In genomic region chr2:169462896-169463695, GRCh38 we compare ENCODE assay signal across 15 cellular contexts. TPM values are rescaled to one million over a fixed set of nuclear protein-coding genes. Genes with fewer than 3 reads are reported as not detected.
DNase-seq lines count a peak whose midpoint lies in the region; ATAC-seq, FAIRE-seq and TF ChIP-seq lines count a peak whose summit lies in the region.
"Had no signal": no experiment of that assay in that cellular context is flagged by ENCODE, and none has a peak within 500 bp of the region (broad histone marks: within the 10 kb centered on the region; RNA-seq: fewer than 3 reads in every experiment).

No MANE protein-coding gene starts in this region.

- H3K4me1 ChIP-seq in right cardiac atrium (ENCODE audit: control insufficient read depth, insufficient read depth, low read length) (no peaks in the 10 kb centered on the region), right atrium auricular region (no peaks in the 10 kb centered on the region), SK-N-SH (ENCODE audit: control insufficient read depth in 1 of 2, insufficient read depth in 2 of 2, low read depth in 1 of 2, low read length in 1 of 2) (peaks cover 0 to 3% of the 10 kb centered on the region in 2 experiments; a peak in 1 of 4 replicates), foreskin keratinocyte (no peaks in the 10 kb centered on the region)

- H3F3A ChIP-seq in SK-N-SH (replicated peaks; ENCODE audit: insufficient read depth) = peaks cover 9% of the 10 kb centered on the region

- H3K9me2 ChIP-seq in SK-N-SH = no peaks in the 10 kb centered on the region

- no peak overlapping the region for H3K27ac ChIP-seq in right cardiac atrium (ENCODE audit: low read length)
- H3K27ac ChIP-seq in right atrium auricular region = no peak overlapping the region
- H3K27ac ChIP-seq in SK-N-SH (ENCODE audit: low read depth in 2 of 2, low read length in 1 of 2) = peak overlapping the region in 1 of 2 experiments; percentile 56; a peak in 2 of 4 replicates
- H3K27ac ChIP-seq in foreskin keratinocyte = no peak overlapping the region

- H3K9ac ChIP-seq in SK-N-SH = no peak overlapping the region

- H3K27me3 ChIP-seq in right cardiac atrium (ENCODE audit: control insufficient read depth, insufficient read depth) (no peaks in the 10 kb centered on the region), right atrium auricular region (no peaks in the 10 kb centered on the region), SK-N-SH (ENCODE audit: insufficient read depth) (no peaks in the 10 kb centered on the region), foreskin keratinocyte (no peaks in the 10 kb centered on the region)
- H3K27me3 ChIP-seq: tibial nerve had no signal

- WGBS in right cardiac atrium = 42% methylated on average over 4 of the region's 4 CpGs
- WGBS in SK-N-SH (ENCODE audit: low lambda C conversion rate) = 57% methylated on average over 4 of the region's 4 CpGs

- CTCF ChIA-PET in SK-N-SH (lab: Yijun Ruan, JAX) = interaction anchor here (0.8 to 2.0 kb wide), 4 partner anchors 11 to 302 kb away, joined by 3 to 10 read pairs (median 4); partner anchors contain the start of gene BBS5

- FAIRE-seq in urothelium cell line (lab: Jason Lieb, UNC) = no peak
- FAIRE-seq: islet of Langerhans had no signal

- H4K20me1 ChIP-seq in SK-N-SH (ENCODE audit: insufficient read depth) = no peaks in the 10 kb centered on the region

- DNase-seq in right cardiac atrium = no peak
- DNase-seq in right atrium auricular region (ENCODE audit: low spot score) = no peak
- DNase-seq in SK-N-SH = no peak
- peak; percentile 5 to 23 for DNase-seq in foreskin keratinocyte
- DNase-seq in urothelium cell line (ENCODE audit: low spot score) = peak; percentile 13
- DNase-seq in NCI-H2196 treated with DMSO at 0.1 percent for 48 hours (lab: John Stamatoyannopoulos, UW; ENCODE audit: unreplicated experiment) = no peak
- no peak for DNase-seq in NCI-H748 (lab: John Stamatoyannopoulos, UW; ENCODE audit: unreplicated experiment)
- DNase-seq: activated gamma-delta T cell treated with Interleukin-2 at 50 U/mL for 16 hours, C1 segment of cervical spinal cord, NCI-H1930, nucleus accumbens, SHP77 had no signal

- intact Hi-C loops in right cardiac atrium (cut with DNase I) = no loop called here

- H3K4me2 ChIP-seq in SK-N-SH = peak overlapping the region; percentile 48

- POLR2A ChIA-PET in SK-N-SH (lab: Yijun Ruan, JAX) = no interaction called here

- no peaks in the 10 kb centered on the region for H3K9me3 ChIP-seq in right cardiac atrium (ENCODE audit: control insufficient read depth, low read length)
- H3K9me3 ChIP-seq in right atrium auricular region = no peaks in the 10 kb centered on the region
- no peaks in the 10 kb centered on the region for H3K9me3 ChIP-seq in SK-N-SH
- H3K9me3 ChIP-seq: tibial nerve had no signal

- TF ChIP-seq RAD21 in SK-N-SH (IDR thresholded peaks at IDR 0.05; ENCODE audit: low read length) = no peak

- H3K36me3 ChIP-seq in right atrium auricular region (no peaks in the 10 kb centered on the region), SK-N-SH (replicated peaks in 1 of 2; ENCODE audit: control insufficient read depth in 1 of 2, insufficient read depth in 2 of 2, low read length in 1 of 2) (no peaks in the 10 kb centered on the region)
- H3K36me3 ChIP-seq: tibial nerve had no signal

- H3K79me2 ChIP-seq in SK-N-SH (ENCODE audit: insufficient read depth) = no peaks in the 10 kb centered on the region

- no peak for TF ChIP-seq EP300 in SK-N-SH (IDR thresholded peaks at IDR 0.05; ENCODE audit: borderline replicate concordance in 1 of 2, low read depth in 1 of 2, low read length in 1 of 2)

- no peak for TF ChIP-seq CTCF in right atrium auricular region (IDR thresholded peaks at IDR 0.05)
- no peak for TF ChIP-seq CTCF in SK-N-SH (IDR thresholded peaks at IDR 0.05)
- no peak for TF ChIP-seq CTCF in foreskin keratinocyte (conservative IDR thresholded peaks at IDR 0.05)

- H3K4me3 ChIP-seq in right cardiac atrium (ENCODE audit: low read length) (no peak overlapping the region), right atrium auricular region (no peak overlapping the region), SK-N-SH (ENCODE audit: low read depth in 2 of 2, low read length in 1 of 2) (0 out of 4 replicates have a peak overlapping the region, but pooled peaks of 1 of the 2 experiments have one; percentile 23)
- H3K4me3 ChIP-seq: tibial nerve had no signal

- ATAC-seq in right cardiac atrium (peak; percentile 70 to 89), foreskin keratinocyte (peak; percentile 62), GM18517 (IDR thresholded peaks at IDR 0.05; ENCODE audit: unreplicated experiment) (no peak)

- peak overlapping the region; percentile 69; the same call in 1 of the 2 replicates for H2AFZ ChIP-seq in SK-N-SH (ENCODE audit: low read depth)

TF ChIP-seq in SK-N-SH, 30 proteins besides CTCF, POLR2A, EP300 and RAD21:
- TF ChIP-seq FOXM1 (IDR thresholded peaks at IDR 0.05; ENCODE audit: low read depth) (no peak), TEAD4 (IDR thresholded peaks at IDR 0.05; ENCODE audit: borderline replicate concordance, insufficient read depth) (no peak), GABPA (IDR thresholded peaks at IDR 0.05; ENCODE audit: low read depth) (no peak), FOXJ3 (CRISPR knock-in tag; IDR thresholded peaks at IDR 0.05) (no peak), TCF12 (IDR thresholded peaks at IDR 0.05) (no peak), JUND (IDR thresholded peaks at IDR 0.05) (no peak), RXRA (IDR thresholded peaks at IDR 0.05; ENCODE audit: borderline replicate concordance, low read depth) (no peak), IRF3 (IDR thresholded peaks at IDR 0.05; ENCODE audit: low read depth, low read length) (no peak), YY1 (IDR thresholded peaks at IDR 0.05; ENCODE audit: low read depth) (no peak), NFIC (IDR thresholded peaks at IDR 0.05; ENCODE audit: borderline replicate concordance) (no peak)
- TF ChIP-seq, protein P1, sequence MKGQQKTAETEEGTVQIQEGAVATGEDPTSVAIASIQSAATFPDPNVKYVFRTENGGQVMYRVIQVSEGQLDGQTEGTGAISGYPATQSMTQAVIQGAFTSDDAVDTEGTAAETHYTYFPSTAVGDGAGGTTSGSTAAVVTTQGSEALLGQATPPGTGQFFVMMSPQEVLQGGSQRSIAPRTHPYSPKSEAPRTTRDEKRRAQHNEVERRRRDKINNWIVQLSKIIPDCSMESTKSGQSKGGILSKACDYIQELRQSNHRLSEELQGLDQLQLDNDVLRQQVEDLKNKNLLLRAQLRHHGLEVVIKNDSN (IDR thresholded peaks at IDR 0.05; ENCODE audit: borderline replicate concordance, low read depth) = no peak
- TF ChIP-seq, protein P2, sequence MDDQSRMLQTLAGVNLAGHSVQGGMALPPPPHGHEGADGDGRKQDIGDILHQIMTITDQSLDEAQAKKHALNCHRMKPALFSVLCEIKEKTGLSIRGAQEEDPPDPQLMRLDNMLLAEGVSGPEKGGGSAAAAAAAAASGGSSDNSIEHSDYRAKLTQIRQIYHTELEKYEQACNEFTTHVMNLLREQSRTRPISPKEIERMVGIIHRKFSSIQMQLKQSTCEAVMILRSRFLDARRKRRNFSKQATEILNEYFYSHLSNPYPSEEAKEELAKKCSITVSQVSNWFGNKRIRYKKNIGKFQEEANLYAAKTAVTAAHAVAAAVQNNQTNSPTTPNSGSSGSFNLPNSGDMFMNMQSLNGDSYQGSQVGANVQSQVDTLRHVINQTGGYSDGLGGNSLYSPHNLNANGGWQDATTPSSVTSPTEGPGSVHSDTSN (IDR thresholded peaks at IDR 0.05) = no peak

RNA-seq across cellular contexts. Expression of gene BBS5, which starts 16.2 kb away (rescaled TPM):
- total RNA-seq in right cardiac atrium (1 to 10 TPM; 8.3 to 9.6 (median 8.9) TPM), right atrium auricular region (1 to 10 TPM; 4.2 to 7.0 TPM), foreskin keratinocyte (4.9 and 5.6 TPM in 2 replicates)
- polyA plus RNA-seq in right cardiac atrium (8.0 TPM), SK-N-SH (2012; rRNA removed) (3.8 TPM in 2 replicates), foreskin keratinocyte (3.7 and 3.9 TPM in 2 replicates)
- 3.0 and 3.7 TPM in 2 replicates for polyA plus RNA-seq in SK-N-SH (2012; cell fraction: cytosol; rRNA removed)
- 12.4 and 16.1 TPM in 2 replicates for polyA plus RNA-seq in SK-N-SH (2012; cell fraction: nucleus; rRNA removed)

RNA-seq across cellular contexts. Expression of gene KLHL41, which starts 46.4 kb away (rescaled TPM):
- 100 to 1,000 TPM in 1 of 4 donors, 10 to 100 TPM in 3; 82.1 to 165 (median 88.6) TPM for total RNA-seq in right cardiac atrium
- 62.2 TPM for polyA plus RNA-seq in right cardiac atrium
- 100 to 1,000 TPM in 1 of 2 donors, 10 to 100 TPM in 1; 44.0 to 122 TPM for total RNA-seq in right atrium auricular region
- polyA plus RNA-seq in SK-N-SH (2012; rRNA removed) = 0.26 and 0.42 TPM in 2 replicates
- 0.29 and 0.30 TPM in 2 replicates for polyA plus RNA-seq in SK-N-SH (2012; cell fraction: cytosol; rRNA removed)
- polyA plus RNA-seq in SK-N-SH (2012; cell fraction: nucleus; rRNA removed) = 0.47 and 0.80 TPM in 2 replicates
- 0.17 and 0.18 TPM in 2 replicates for total RNA-seq in foreskin keratinocyte
- polyA plus RNA-seq in foreskin keratinocyte = 0.19 and 0.20 TPM in 2 replicates

Comparison
In these comparisons a context has a peak if more than half of its experiments do, and no peak if none do; other contexts are left out.
1. DNase-seq: peak in foreskin keratinocyte (2 of 2) and urothelium cell line (single experiment); none in right cardiac atrium (0 of 3), right atrium auricular region (single experiment), SK-N-SH (single experiment), NCI-H2196 treated with DMSO at 0.1 percent for 48 hours (single experiment) and NCI-H748 (single experiment).
2. RNA of gene KLHL41, which starts 46.4 kb away (total RNA-seq): 44.0 to 122 TPM in right atrium auricular region and 82.1 to 165 TPM in right cardiac atrium; 0.17 to 0.18 TPM in foreskin keratinocyte; every median in the first group is over 10 times any median in the second.